Comparison of ENCODE assay signal across 18 cellular contexts in genomic region chr16:82979406-82980111, GRCh38.
DNase-seq lines count a peak whose midpoint lies in the region; ATAC-seq and TF ChIP-seq lines count a peak whose summit lies in the region.
"Had no signal": no experiment of that assay in that cellular context is flagged by ENCODE, and none has a peak within 500 bp of the region (broad histone marks: within the 10 kb centered on the region; RNA-seq: fewer than 3 reads in every experiment).

No MANE protein-coding gene starts in this region.

- no peak overlapping the region; the same call in 1 of the 2 replicates for H4K5ac ChIP-seq in IMR-90 (ENCODE audit: low read depth, low read length)

- no peak overlapping the region for H3K23ac ChIP-seq in IMR-90 (ENCODE audit: low read depth, low read length)

- H3K9me3 ChIP-seq in BLaER1 (peaks cover 26% of the 10 kb centered on the region), IMR-90 (ENCODE audit: control insufficient read depth, insufficient read depth, low read length) (no peaks in the 10 kb centered on the region)

- H3K4ac ChIP-seq in IMR-90 (ENCODE audit: low read depth, low read length): peak overlapping the region; percentile 36; the same call in 1 of the 2 replicates

- no peak overlapping the region for H2BK5ac ChIP-seq in IMR-90 (ENCODE audit: low read depth, low read length, poor library complexity, severe bottlenecking)

- H4K8ac ChIP-seq in IMR-90 (ENCODE audit: low read depth in 2 of 2, low read length in 2 of 2): no peak overlapping the region; a peak in 1 of 4 replicates

- 0 out of 2 replicates have a peak overlapping the region, but pooled peaks have one; percentile 45 for H3K14ac ChIP-seq in IMR-90 (replicated peaks; ENCODE audit: low read depth, low read length)

- H3K27me3 ChIP-seq in BLaER1: no peaks in the 10 kb centered on the region
- H3K27me3 ChIP-seq in IMR-90 (ENCODE audit: control insufficient read depth, insufficient read depth, low read length): no peaks in the 10 kb centered on the region

- peaks cover 5% of the 10 kb centered on the region for H3K36me3 Mint-ChIP-seq in endothelial cell (ENCODE audit: low read depth, unreplicated experiment)
- H3K36me3 Mint-ChIP-seq in WTC11: peaks cover 17% of the 10 kb centered on the region

- no peak for TF ChIP-seq POLR2A in IMR-90 (IDR thresholded peaks at IDR 0.05; ENCODE audit: low read depth, low read length)

- H3K9ac ChIP-seq in BLaER1: no peak overlapping the region
- no peak overlapping the region for H3K9ac ChIP-seq in IMR-90 (ENCODE audit: low read depth, low read length)

- POLR2A ChIA-PET in IMR-90 (lab: Charles Lee; ENCODE audit: unreplicated experiment): no interaction called here
- POLR2A ChIA-PET in WTC11 (lab: Charles Lee): no interaction called here

- peaks cover 2% of the 10 kb centered on the region for H3K27me3 Mint-ChIP-seq in endothelial cell (ENCODE audit: unreplicated experiment)
- no peaks in the 10 kb centered on the region; the same call in 1 of the 2 replicates for H3K27me3 Mint-ChIP-seq in WTC11 (ENCODE audit: low read depth)

- H3K27ac ChIP-seq in BLaER1 (no peak overlapping the region), IMR-90 (ENCODE audit: insufficient read depth, low read length) (no peak overlapping the region)
- H3K27ac ChIP-seq: C4-2B, HL-60 had no signal

- no peak overlapping the region for H2BK120ac ChIP-seq in IMR-90 (ENCODE audit: low read depth, low read length)

- no TSS peak for BruUV-seq in IMR-90 (replicated peaks; lab: Mats Ljungman, UMichigan)

- H3K79me1 ChIP-seq in IMR-90 (ENCODE audit: low read depth in 1 of 2, low read length in 2 of 2): peaks cover 0 to 3% of the 10 kb centered on the region in 2 experiments; a peak in 2 of 4 replicates

- H3K4me1 ChIP-seq in BLaER1 (0 out of 2 replicates have a peak, but pooled peaks cover 6% of the 10 kb centered on the region), IMR-90 (ENCODE audit: control insufficient read depth, insufficient read depth, low read length) (peaks cover 2% of the 10 kb centered on the region; the same call in 1 of the 2 replicates)

- in situ Hi-C loops in IMR-90 (cut with MboI; ENCODE audit: low sequenced_read_pairs): no loop called here

- H3K4me1 Mint-ChIP-seq in endothelial cell (ENCODE audit: unreplicated experiment) (peaks cover 8% of the 10 kb centered on the region), WTC11 (no peaks in the 10 kb centered on the region)

- DNase-seq in IMR-90: peak; percentile 20
- DNase-seq in endothelial cell (ENCODE audit: low spot score): no peak
- peak; percentile 34 for DNase-seq in kidney tubule cell (ENCODE audit: low spot score)
- no peak for DNase-seq in inferior parietal cortex (ENCODE audit: extremely low spot score)
- no peak for DNase-seq in WTC11 (ENCODE audit: low spot score)
- DNase-seq: 8988T, NCI-H1436, NCI-H2081, NCI-H748 treated with DMSO at 0.1 percent for 48 hours, OCI-M1, RPMI8226, SIG-M5 had no signal

- peak overlapping the region; percentile 16 for H3K18ac ChIP-seq in IMR-90 (ENCODE audit: low read depth, low read length)

- TF ChIP-seq RAD21 in IMR-90 (IDR thresholded peaks at IDR 0.05; ENCODE audit: low read length): no peak

- no peak overlapping the region for H2AFZ ChIP-seq in IMR-90 (replicated peaks; ENCODE audit: low read length, poor library complexity)

- peak overlapping the region; percentile 68 for H3K27ac Mint-ChIP-seq in endothelial cell (ENCODE audit: unreplicated experiment)
- no peak overlapping the region for H3K27ac Mint-ChIP-seq in WTC11

- dilution Hi-C loops in IMR-90 (cut with HindIII; ENCODE audit: low sequenced_read_pairs, unreplicated experiment): no loop called here

- CTCF ChIA-PET in IMR-90 (lab: Yijun Ruan, JAX): no interaction called here
- CTCF ChIA-PET in WTC11 (lab: Charles Lee): no interaction called here

- no peak overlapping the region for H4K91ac ChIP-seq in IMR-90 (ENCODE audit: insufficient read depth, low read depth, low read length)

- WGBS in IMR-90 (ENCODE audit: extremely low coverage in 2 of 2, insufficient read length in 1 of 2), 2 experiments: no CpG with 5 or more reads among the region's 4 CpGs

- TF ChIP-seq CTCF in IMR-90 (conservative IDR thresholded peaks at IDR 0.05; ENCODE audit: low read depth, low read length) (no peak), endothelial cell (IDR thresholded peaks at IDR 0.05; ENCODE audit: unreplicated experiment) (no peak), WTC11 (IDR thresholded peaks at IDR 0.05) (no peak)

- H3K36me3 ChIP-seq in BLaER1: no peaks in the 10 kb centered on the region
- no peaks in the 10 kb centered on the region for H3K36me3 ChIP-seq in IMR-90 (ENCODE audit: control insufficient read depth, insufficient read depth, low read length)

- no peak overlapping the region for H3K56ac ChIP-seq in IMR-90 (ENCODE audit: extremely low read depth, insufficient read depth, low read length)

- peak; percentile 54; the same call in 1 of the 2 replicates for ATAC-seq in IMR-90 (ENCODE audit: low read depth)
- no peak for ATAC-seq in HG03354 (IDR thresholded peaks at IDR 0.05; ENCODE audit: poor library complexity, severe bottlenecking, unreplicated experiment)
- ATAC-seq in HG03342 (IDR thresholded peaks at IDR 0.05; ENCODE audit: unreplicated experiment): no peak
- no peak for ATAC-seq in WTC11
- ATAC-seq: K562 had no signal

- no peak overlapping the region for H2BK20ac ChIP-seq in IMR-90 (ENCODE audit: low read depth, low read length)

- 0 out of 2 replicates have a peak overlapping the region, but pooled peaks have one; percentile 13 for H3K4me2 ChIP-seq in BLaER1
- no peak overlapping the region for H3K4me2 ChIP-seq in IMR-90 (ENCODE audit: low read depth, low read length)

- H3K4me3 Mint-ChIP-seq in endothelial cell (ENCODE audit: unreplicated experiment) (no peak overlapping the region), WTC11 (no peak overlapping the region)

- no peaks in the 10 kb centered on the region for H4K20me1 ChIP-seq in BLaER1
- H4K20me1 ChIP-seq in IMR-90 (ENCODE audit: insufficient read depth, low read length): no peaks in the 10 kb centered on the region

- H2BK15ac ChIP-seq in IMR-90 (ENCODE audit: low read depth, low read length): no peak overlapping the region; the same call in 2 of the 3 replicates

- peaks cover 5% of the 10 kb centered on the region for H3K9me3 Mint-ChIP-seq in endothelial cell (ENCODE audit: unreplicated experiment)
- H3K9me3 Mint-ChIP-seq in WTC11: peaks cover 40% of the 10 kb centered on the region

- intact Hi-C loops in IMR-90 (cut with micrococcal nuclease): no loop called here

- H2AK9ac ChIP-seq in IMR-90 (replicated peaks; ENCODE audit: low read depth, low read length, poor library complexity): no peak overlapping the region

- H3K9me1 ChIP-seq in IMR-90 (ENCODE audit: insufficient read depth, low read length): 0 out of 2 replicates have a peak, but pooled peaks cover 5% of the 10 kb centered on the region

- H3K4me3 ChIP-seq in BLaER1 (no peak overlapping the region), IMR-90 (ENCODE audit: insufficient read depth, low read depth, low read length) (no peak overlapping the region)
- H3K4me3 ChIP-seq: K562 had no signal

- H2AK5ac ChIP-seq in IMR-90 (ENCODE audit: low read depth, low read length): no peak overlapping the region

TF ChIP-seq in IMR-90, 13 proteins besides CTCF, POLR2A, EP300 and RAD21 (continues in another document):
- TF ChIP-seq CHD1 (IDR thresholded peaks at IDR 0.05; ENCODE audit: low read depth, low read length) (no peak), BHLHE40 (IDR thresholded peaks at IDR 0.05; ENCODE audit: low read depth, low read length) (no peak), RCOR1 (IDR thresholded peaks at IDR 0.05; ENCODE audit: insufficient replicate concordance, low read length) (no peak), MAFK (IDR thresholded peaks at IDR 0.05; ENCODE audit: low read depth, low read length) (no peak), RFX5 (IDR thresholded peaks at IDR 0.05; ENCODE audit: low read depth, low read length) (no peak), NFE2L2 (IDR thresholded peaks at IDR 0.05; ENCODE audit: low read depth, low read length) (no peak), USF2 (IDR thresholded peaks at IDR 0.05; ENCODE audit: low read depth, low read length) (no peak), CEBPB (IDR thresholded peaks at IDR 0.05; ENCODE audit: low read depth, low read length) (no peak), FOS (IDR thresholded peaks at IDR 0.05; ENCODE audit: low read depth, low read length) (no peak), SMC3 (IDR thresholded peaks at IDR 0.05; ENCODE audit: low read depth, low read length) (no peak), MAZ (IDR thresholded peaks at IDR 0.05; ENCODE audit: borderline replicate concordance, low read depth, low read length) (no peak)

TF ChIP-seq in WTC11, 78 proteins besides CTCF, POLR2A, EP300 and RAD21 (continues in another document):
- TF ChIP-seq FOXJ3 (CRISPR knock-in tag; IDR thresholded peaks at IDR 0.05; ENCODE audit: borderline replicate concordance) (no peak), RORB (CRISPR knock-in tag; IDR thresholded peaks at IDR 0.05) (no peak), STAT6 (CRISPR knock-in tag; conservative IDR thresholded peaks at IDR 0.05; ENCODE audit: low read depth) (no peak), RELA (CRISPR knock-in tag; IDR thresholded peaks at IDR 0.05; ENCODE audit: borderline replicate concordance) (no peak)

Comparison
In these comparisons a context has a peak if more than half of its experiments do, and no peak if none do; other contexts are left out.
1. DNase-seq: peak in IMR-90 (single experiment) and kidney tubule cell (single experiment); none in endothelial cell (single experiment), inferior parietal cortex (single experiment) and WTC11 (single experiment).